Comparison of ENCODE assay signal across 8 cellular contexts in the genomic region with DNA sequence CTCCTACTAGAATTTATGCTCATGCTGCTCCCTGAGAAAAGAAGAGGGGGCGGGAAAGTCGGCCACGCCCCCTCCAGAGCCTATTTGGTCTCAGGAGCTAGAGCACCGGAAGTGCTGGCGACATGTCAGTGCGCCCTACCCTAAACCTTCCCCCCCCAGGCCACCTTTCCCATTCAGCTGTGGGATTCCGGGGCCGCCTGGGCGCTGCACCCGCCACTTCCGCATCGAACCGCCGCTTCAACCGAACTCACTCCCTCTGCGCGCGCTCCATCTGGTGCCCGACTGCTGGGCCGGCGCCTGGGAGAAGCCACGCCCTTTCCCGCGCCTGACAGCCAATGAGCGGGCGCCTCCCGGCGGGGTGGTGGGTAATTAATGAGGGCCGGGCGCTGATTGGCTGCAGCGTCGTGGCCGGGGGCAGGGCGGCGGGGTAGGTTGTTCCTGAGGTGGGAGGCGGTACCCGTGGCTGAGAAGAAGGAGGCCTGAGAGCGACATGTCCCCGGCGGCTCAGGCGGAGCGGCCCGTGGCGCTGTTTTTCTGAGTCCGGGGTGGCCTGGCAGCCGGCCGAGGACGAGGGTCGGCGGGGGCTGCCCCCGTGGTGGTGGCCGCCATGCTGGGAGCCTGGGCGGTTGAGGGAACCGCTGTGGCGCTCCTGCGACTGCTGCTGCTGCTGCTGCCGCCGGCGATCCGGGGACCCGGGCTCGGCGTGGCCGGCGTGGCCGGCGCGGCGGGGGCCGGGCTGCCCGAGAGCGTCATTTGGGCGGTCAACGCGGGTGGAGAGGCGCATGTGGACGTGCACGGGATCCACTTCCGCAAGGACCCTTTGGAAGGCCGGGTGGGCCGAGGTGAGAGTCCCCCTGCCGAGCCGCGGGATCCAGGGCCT. TPM values are rescaled to one million over a fixed set of nuclear protein-coding genes. Genes with fewer than 3 reads are reported as not detected.
A peak's percentile ranks its signal among the peaks of the same experiment; 100 is the strongest.
DNase-seq lines count a peak whose midpoint lies in the region; ATAC-seq lines count a peak whose summit lies in the region.

A gene with protein sequence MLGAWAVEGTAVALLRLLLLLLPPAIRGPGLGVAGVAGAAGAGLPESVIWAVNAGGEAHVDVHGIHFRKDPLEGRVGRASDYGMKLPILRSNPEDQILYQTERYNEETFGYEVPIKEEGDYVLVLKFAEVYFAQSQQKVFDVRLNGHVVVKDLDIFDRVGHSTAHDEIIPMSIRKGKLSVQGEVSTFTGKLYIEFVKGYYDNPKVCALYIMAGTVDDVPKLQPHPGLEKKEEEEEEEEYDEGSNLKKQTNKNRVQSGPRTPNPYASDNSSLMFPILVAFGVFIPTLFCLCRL (plus strand): TSS at position 460 of the 880 bp plus-strand sequence. CDS start 148 bp downstream, at position 608.

- ATAC-seq in GM19468 (IDR thresholded peaks at IDR 0.05; ENCODE audit: extremely low read depth, unreplicated experiment), result peak; percentile 35

- DNase-seq in COLO829 (ENCODE audit: low spot score), result peak; percentile 95
- peak; percentile 94 for DNase-seq in HS-5 (ENCODE audit: low read depth)
- peak; percentile 97 for DNase-seq in NK-92 treated with Interleukin-12 subunit alpha and Interleukin-12 subunit beta, amount 100 ng/mL, for 24 hours (lab: John Stamatoyannopoulos, UW)
- peak; percentile 99 for DNase-seq in activated CD8-positive, alpha-beta memory T cell treated with anti-CD3 and anti-CD28 coated beads for 24 hours
- peak; percentile 98 for DNase-seq in effector CD8-positive, alpha-beta T cell (lab: John Stamatoyannopoulos, UW)
- DNase-seq in lung microvascular endothelial cell (ENCODE audit: low read depth in 2 of 2), result peak; percentile 97 to 98
- peak; percentile 97 to 99 (median 98) for DNase-seq in stimulated activated CD4-positive, alpha-beta T cell treated with anti-CD3 and anti-CD28 coated beads, TNF-alpha, amount 100 ng/mL, for 48 hours (ENCODE audit: low read depth in 3 of 3)

RNA-seq across cellular contexts. Expression of the gene that starts here (rescaled TPM):
- total RNA-seq in lung microvascular endothelial cell, result 27.4 and 32.0 TPM in 2 replicates

Comparison
In these comparisons a context has a peak if more than half of its experiments do, and no peak if none do; other contexts are left out.
1. Peak in every context shown above with its lines: DNase-seq and ATAC-seq.